In genomic region chr3:71006810-71007785, GRCh38 we compare ENCODE assay signal across 8 cellular contexts.
DNase-seq lines count a peak whose midpoint lies in the region; ATAC-seq and TF ChIP-seq lines count a peak whose summit lies in the region.

No MANE protein-coding gene starts in this region.

- H3K9me3 Mint-ChIP-seq in Calu3 (ENCODE audit: low read depth, unreplicated experiment) (no peaks in the 10 kb centered on the region), naive B cell (no peaks in the 10 kb centered on the region)

- H3K4me1 Mint-ChIP-seq in Calu3 (ENCODE audit: low read depth, unreplicated experiment) (peaks cover 23% of the 10 kb centered on the region), naive B cell (peaks cover 32 to 58% (median 53%) of the 10 kb centered on the region in 3 donors)

- H3K27ac Mint-ChIP-seq in Calu3 (ENCODE audit: unreplicated experiment), result peak overlapping the region; percentile 87
- peak overlapping the region; percentile 80 to 95 (median 90) for H3K27ac Mint-ChIP-seq in naive B cell

- no TSS peak for BruUV-seq in Calu3 (replicated peaks; lab: Mats Ljungman, UMichigan)

- H3K27ac ChIP-seq in Peyer's patch, result peak overlapping the region in 3 of 4 donors; percentile 13 to 22 (median 14)

- no peaks in the 10 kb centered on the region for H3K9me3 ChIP-seq in Peyer's patch

- ATAC-seq in naive B cell (ENCODE audit: low read depth in 2 of 2) (peak in 1 of 2 donors; percentile 31), HG03196 (IDR thresholded peaks at IDR 0.05; ENCODE audit: unreplicated experiment) (no peak)

- intact Hi-C loops in Calu3 (cut with micrococcal nuclease; ENCODE audit: unreplicated experiment), result loop anchor here (2.0 to 5.0 kb wide), 3 partner anchors 20 to 298 kb away; no protein-coding TSS in a partner anchor

- H3K27me3 Mint-ChIP-seq in Calu3 (ENCODE audit: unreplicated experiment) (no peaks in the 10 kb centered on the region), naive B cell (no peaks in the 10 kb centered on the region)

- peaks cover 0 to 21% (median 3%) of the 10 kb centered on the region in 4 donors for H3K4me1 ChIP-seq in Peyer's patch

- H3K27me3 ChIP-seq in Peyer's patch, result no peaks in the 10 kb centered on the region

- peak; percentile 29 for DNase-seq in Calu3
- no peak for DNase-seq in HFF-Myc (ENCODE audit: extremely low read depth, low read depth)
- no peak for DNase-seq in Peyer's patch
- DNase-seq in epithelial cell of proximal tubule (ENCODE audit: low read depth), result no peak
- peak; percentile 47 for DNase-seq in naive B cell
- DNase-seq in activated CD8-positive, alpha-beta memory T cell treated with anti-CD3 and anti-CD28 coated beads, Interleukin-2, amount 50 U/mL, for 4 hours, result no peak
- no peak for DNase-seq in NCI-H1436 (lab: John Stamatoyannopoulos, UW)

- H3K4me3 Mint-ChIP-seq in Calu3 (ENCODE audit: low read depth, unreplicated experiment) (no peak overlapping the region), naive B cell (peak overlapping the region in 2 of 8 donors; percentile 1 to 24)

- no peaks in the 10 kb centered on the region for H3K36me3 ChIP-seq in Peyer's patch

- CTCF ChIA-PET in Calu3 (lab: Charles Lee), result interaction anchor here (0.9 kb wide), 1 partner anchor 15 kb away, joined by 3 read pairs; no protein-coding TSS in a partner anchor

- TF ChIP-seq POLR2A in Peyer's patch (IDR thresholded peaks at IDR 0.05), result no peak

- H3K36me3 Mint-ChIP-seq in Calu3 (ENCODE audit: insufficient read depth, unreplicated experiment), result no peaks in the 10 kb centered on the region
- peaks cover 0 to 7% of the 10 kb centered on the region in 2 donors for H3K36me3 Mint-ChIP-seq in naive B cell

- H3K4me3 ChIP-seq in HFF-Myc (replicated peaks; ENCODE audit: low read depth, low read length) (no peak overlapping the region), Peyer's patch (no peak overlapping the region), epithelial cell of proximal tubule (ENCODE audit: low read depth, low read length) (no peak overlapping the region)

- TF ChIP-seq CTCF in Calu3 (IDR thresholded peaks at IDR 0.05; ENCODE audit: unreplicated experiment) (no peak), HFF-Myc (IDR thresholded peaks at IDR 0.05; ENCODE audit: low read depth, low read length, missing control alignments) (peak; percentile 33), Peyer's patch (IDR thresholded peaks at IDR 0.05) (peak; percentile 23 to 80 (median 62)), epithelial cell of proximal tubule (conservative IDR thresholded peaks at IDR 0.05; ENCODE audit: low read depth, low read length) (peak; percentile 56)

Comparison
In these comparisons a context has a peak if more than half of its experiments do, and no peak if none do; other contexts are left out.
1. DNase-seq: peak in Calu3 (single experiment) and naive B cell (single experiment); none in HFF-Myc (single experiment), Peyer's patch (0 of 3), epithelial cell of proximal tubule (single experiment), activated CD8-positive, alpha-beta memory T cell treated with anti-CD3 and anti-CD28 coated beads, Interleukin-2, amount 50 U/mL, for 4 hours (single experiment) and NCI-H1436 (single experiment).